ENCODE assay signal across 15 cellular contexts in genomic region chr22:38173156-38173906, GRCh38. TPM values are rescaled to one million over a fixed set of nuclear protein-coding genes. Genes with fewer than 3 reads are reported as not detected.
DNase-seq lines count a peak whose midpoint lies in the region; ATAC-seq, FAIRE-seq and TF ChIP-seq lines count a peak whose summit lies in the region.
"Had no signal": no experiment of that assay in that cellular context is flagged by ENCODE, and none has a peak within 500 bp of the region (broad histone marks: within the 10 kb centered on the region; RNA-seq: fewer than 3 reads in every experiment).

No MANE protein-coding gene starts in this region.

- no peak for ATAC-seq in activated T-helper 17 cell treated with anti-CD3 and anti-CD28 coated beads, Interleukin-2, amount 50 U/mL, for 72 hours (replicated peaks)
- ATAC-seq in HG02588 (IDR thresholded peaks at IDR 0.05; ENCODE audit: unreplicated experiment) (no peak), GM21515 (IDR thresholded peaks at IDR 0.05; ENCODE audit: unreplicated experiment) (no peak)

- H3K27ac Mint-ChIP-seq in activated naive CD4-positive, alpha-beta T cell treated with anti-CD3 and anti-CD28 coated beads, Interleukin-2, amount 50 U/mL, for 24 hours, result peak overlapping the region; percentile 32
- H3K27ac Mint-ChIP-seq in activated T-helper 17 cell treated with anti-CD3 and anti-CD28 coated beads, Interleukin-2, amount 50 U/mL, for 72 hours, result peak overlapping the region; percentile 78

- H3K36me3 Mint-ChIP-seq in activated naive CD4-positive, alpha-beta T cell treated with anti-CD3 and anti-CD28 coated beads, Interleukin-2, amount 50 U/mL, for 24 hours, result peaks cover 2% of the 10 kb centered on the region
- H3K36me3 Mint-ChIP-seq in activated T-helper 17 cell treated with anti-CD3 and anti-CD28 coated beads, Interleukin-2, amount 50 U/mL, for 72 hours (ENCODE audit: low read depth), result peaks cover 12% of the 10 kb centered on the region

- no peaks in the 10 kb centered on the region for H3K9me3 Mint-ChIP-seq in activated naive CD4-positive, alpha-beta T cell treated with anti-CD3 and anti-CD28 coated beads, Interleukin-2, amount 50 U/mL, for 24 hours
- no peaks in the 10 kb centered on the region for H3K9me3 Mint-ChIP-seq in activated T-helper 17 cell treated with anti-CD3 and anti-CD28 coated beads, Interleukin-2, amount 50 U/mL, for 72 hours
- H3K9me3 Mint-ChIP-seq: IgD-negative memory B cell had no signal

- H4K20me1 ChIP-seq in keratinocyte (ENCODE audit: control insufficient read depth, extremely low read depth, insufficient read depth, low read length), result no peaks in the 10 kb centered on the region

- H3K4me1 ChIP-seq in keratinocyte (ENCODE audit: control insufficient read depth, extremely low read depth, insufficient read depth, low read length), result peaks cover 34% of the 10 kb centered on the region
- H3K4me1 ChIP-seq in stomach, result peaks cover 24 to 64% (median 54%) of the 10 kb centered on the region in 4 donors

- dilution Hi-C loops in keratinocyte (cut with MboI; ENCODE audit: extremely low pct_ligation_motif_present, low sequenced_read_pairs), result no loop called here

- H3K4me1 Mint-ChIP-seq in activated naive CD4-positive, alpha-beta T cell treated with anti-CD3 and anti-CD28 coated beads, Interleukin-2, amount 50 U/mL, for 24 hours, result peaks cover 43% of the 10 kb centered on the region
- H3K4me1 Mint-ChIP-seq in activated T-helper 17 cell treated with anti-CD3 and anti-CD28 coated beads, Interleukin-2, amount 50 U/mL, for 72 hours, result peaks cover 22% of the 10 kb centered on the region

- H3K9ac ChIP-seq in keratinocyte (ENCODE audit: control insufficient read depth, extremely low read depth, insufficient read depth, low read length), result peak overlapping the region; percentile 73

- no peaks in the 10 kb centered on the region for H3K27me3 Mint-ChIP-seq in activated naive CD4-positive, alpha-beta T cell treated with anti-CD3 and anti-CD28 coated beads, Interleukin-2, amount 50 U/mL, for 24 hours
- no peaks in the 10 kb centered on the region for H3K27me3 Mint-ChIP-seq in activated T-helper 17 cell treated with anti-CD3 and anti-CD28 coated beads, Interleukin-2, amount 50 U/mL, for 72 hours
- H3K27me3 Mint-ChIP-seq: IgD-negative memory B cell had no signal

- no peak for TF ChIP-seq CTCF in keratinocyte (optimal IDR thresholded peaks at IDR 0.05 in 1 of 3, IDR thresholded peaks at IDR 0.05 in 1 of 3, conservative IDR thresholded peaks at IDR 0.05 in 1 of 3; ENCODE audit: extremely low read depth in 1 of 3, insufficient read depth in 2 of 3, low read length in 3 of 3)
- no peak for TF ChIP-seq CTCF in stomach (IDR thresholded peaks at IDR 0.05)

- H3K4me3 Mint-ChIP-seq in activated naive CD4-positive, alpha-beta T cell treated with anti-CD3 and anti-CD28 coated beads, Interleukin-2, amount 50 U/mL, for 24 hours, result no peak overlapping the region
- peak overlapping the region; percentile 56 for H3K4me3 Mint-ChIP-seq in activated T-helper 17 cell treated with anti-CD3 and anti-CD28 coated beads, Interleukin-2, amount 50 U/mL, for 72 hours
- H3K4me3 Mint-ChIP-seq: IgD-negative memory B cell had no signal

- no peaks in the 10 kb centered on the region for H3K9me3 ChIP-seq in keratinocyte (ENCODE audit: control insufficient read depth, low read depth, low read length)
- H3K9me3 ChIP-seq in stomach, result no peaks in the 10 kb centered on the region
- H3K9me3 ChIP-seq: colonic mucosa, HAP-1 had no signal

- peak overlapping the region; percentile 38 for H2AFZ ChIP-seq in keratinocyte (ENCODE audit: control insufficient read depth, low read length)

- no peak for TF ChIP-seq EP300 in stomach (IDR thresholded peaks at IDR 0.05)

- no peak for FAIRE-seq in keratinocyte (lab: Jason Lieb, UNC)
- FAIRE-seq: GM12891 had no signal

- intact Hi-C loops in stomach (cut with DNase I; ENCODE audit: low total_unique reads), result no loop called here

- no peaks in the 10 kb centered on the region for H3K79me2 ChIP-seq in keratinocyte (ENCODE audit: control insufficient read depth, insufficient read depth, low read length)

- H3K27me3 ChIP-seq in keratinocyte (ENCODE audit: control insufficient read depth, extremely low read depth, insufficient read depth, low read length) (no peaks in the 10 kb centered on the region), stomach (no peaks in the 10 kb centered on the region)
- H3K27me3 ChIP-seq: colonic mucosa had no signal

- H3K27ac ChIP-seq in keratinocyte (ENCODE audit: control insufficient read depth, insufficient read depth, low read length) (peak overlapping the region; percentile 86), stomach (peak overlapping the region; percentile 67 to 83 (median 76))
- H3K27ac ChIP-seq: colonic mucosa had no signal

- H3K4me2 ChIP-seq in keratinocyte (ENCODE audit: control insufficient read depth, extremely low read depth, insufficient read depth, low read depth, low read length), result peak overlapping the region; percentile 3

- no peak for DNase-seq in activated naive CD4-positive, alpha-beta T cell treated with anti-CD3 and anti-CD28 coated beads, Interleukin-2, amount 50 U/mL, for 16 hours
- DNase-seq in keratinocyte (ENCODE audit: low read depth, low spot score) (no peak), stomach (no peak), OCI-M1 (lab: John Stamatoyannopoulos, UW) (no peak)
- DNase-seq: DMS79, NCI-H146, NCI-H748 treated with DMSO at 0.1 percent for 48 hours had no signal

- WGBS in stomach, 5 donors, result 64 to 79% (median 76%) methylated on average over 11 of the region's 11 CpGs

- TF ChIP-seq POLR2A in stomach (IDR thresholded peaks at IDR 0.05), result no peak

- H3K36me3 ChIP-seq in keratinocyte (ENCODE audit: control insufficient read depth in 2 of 2, extremely low read depth in 1 of 2, insufficient read depth in 2 of 2, low read length in 2 of 2), result no peaks in the 10 kb centered on the region
- peaks cover 0 to 6% (median under 1%) of the 10 kb centered on the region in 4 donors for H3K36me3 ChIP-seq in stomach
- H3K36me3 ChIP-seq: colonic mucosa, HAP-1 had no signal

- no peaks in the 10 kb centered on the region for H3K9me1 ChIP-seq in keratinocyte (ENCODE audit: control insufficient read depth, extremely low read depth, insufficient read depth, low read length)

- H3K4me3 ChIP-seq in keratinocyte (ENCODE audit: control insufficient read depth in 2 of 3, extremely low read depth in 1 of 3, insufficient read depth in 2 of 3, low read depth in 1 of 3, low read length in 3 of 3) (no peak overlapping the region), stomach (no peak overlapping the region)
- H3K4me3 ChIP-seq: colonic mucosa, HAP-1 had no signal

RNA-seq across cellular contexts. Expression of gene PLA2G6, which starts 8.3 kb away (rescaled TPM):
- 10 to 100 TPM; 36.6 to 90.7 TPM for total RNA-seq in activated T-helper 17 cell treated with anti-CD3 and anti-CD28 coated beads, Interleukin-2, amount 50 U/mL, for 72 hours
- 4.6 to 12.1 TPM (median 5.2 TPM) in 3 replicates for polyA plus RNA-seq in keratinocyte
- polyA plus RNA-seq in keratinocyte (2011; ENCODE audit: low read depth), result 1.6 TPM
- polyA plus RNA-seq in keratinocyte (2011; cell fraction: cytosol; rRNA removed), result 1.4 and 2.3 TPM in 2 replicates
- 34.0 and 40.8 TPM in 2 replicates for polyA plus RNA-seq in keratinocyte (2011; cell fraction: nucleus; rRNA removed)
- polyA plus RNA-seq in keratinocyte (2012; ENCODE audit: low replicate concordance), result 3.2 and 9.8 TPM in 2 replicates
- 4.4 to 20.7 TPM (median 14.4 TPM) in 3 replicates for polyA minus RNA-seq in keratinocyte
- 5.0 TPM for polyA minus RNA-seq in keratinocyte (2011; cell fraction: cytosol; rRNA and poly(A)+ RNA removed)
- polyA minus RNA-seq in keratinocyte (2011; cell fraction: nucleus; rRNA and poly(A)+ RNA removed), result 16.8 and 27.8 TPM in 2 replicates
- total RNA-seq in stomach, result 10 to 100 TPM; 24.0 to 68.3 (median 30.0) TPM
- polyA plus RNA-seq in stomach, result 10 to 100 TPM in 2 of 3 donors, 1 to 10 TPM in 1; 6.0 to 24.8 (median 11.8) TPM

RNA-seq across cellular contexts. Expression of gene MAFF, which starts 28.5 kb away (rescaled TPM):
- 10 to 100 TPM; 15.7 to 58.8 TPM for total RNA-seq in activated T-helper 17 cell treated with anti-CD3 and anti-CD28 coated beads, Interleukin-2, amount 50 U/mL, for 72 hours
- polyA plus RNA-seq in keratinocyte, result 8.6 to 10.5 TPM (median 10.5 TPM) in 3 replicates
- 29.6 TPM for polyA plus RNA-seq in keratinocyte (2011; ENCODE audit: low read depth)
- 7.0 and 9.8 TPM in 2 replicates for polyA plus RNA-seq in keratinocyte (2011; cell fraction: cytosol; rRNA removed)
- polyA plus RNA-seq in keratinocyte (2011; cell fraction: nucleus; rRNA removed), result 12.7 and 15.8 TPM in 2 replicates
- polyA plus RNA-seq in keratinocyte (2012; ENCODE audit: low replicate concordance), result 12.2 and 74.2 TPM in 2 replicates
- 3.1 to 3.9 TPM (median 3.5 TPM) in 3 replicates for polyA minus RNA-seq in keratinocyte
- 12.3 TPM for polyA minus RNA-seq in keratinocyte (2011; cell fraction: cytosol; rRNA and poly(A)+ RNA removed)
- 8.0 and 8.1 TPM in 2 replicates for polyA minus RNA-seq in keratinocyte (2011; cell fraction: nucleus; rRNA and poly(A)+ RNA removed)
- 100 to 1,000 TPM in 2 of 5 donors, 10 to 100 TPM in 1, 1 to 10 TPM in 1, under 1 TPM in 1; 0.58 to 130 (median 58.9) TPM for total RNA-seq in stomach
- 10 to 100 TPM; 16.0 to 65.7 (median 35.7) TPM for polyA plus RNA-seq in stomach
